ENCODE assay signal across 12 cellular contexts in the genomic region with DNA sequence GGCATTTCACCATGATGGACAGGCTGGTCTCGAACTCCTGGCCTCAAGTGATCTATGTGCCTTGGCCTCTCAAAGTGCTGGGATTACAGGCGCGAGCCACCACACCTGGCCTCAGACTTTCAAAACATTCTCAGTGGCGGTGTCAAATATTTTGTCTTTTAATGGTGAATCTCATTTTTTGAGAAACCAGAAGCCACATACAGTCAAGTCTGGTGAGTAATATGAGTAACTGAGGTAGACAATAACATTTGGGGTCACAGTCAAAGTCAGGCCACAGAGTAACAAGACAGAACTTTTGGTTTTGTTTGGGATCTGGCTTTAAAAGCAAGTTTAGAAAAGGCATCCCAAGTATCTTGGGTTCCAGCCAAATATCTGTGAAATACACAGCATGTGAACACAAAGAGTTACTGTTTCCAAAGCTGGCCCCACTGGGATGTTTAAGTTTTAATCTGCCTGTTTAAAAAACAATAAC. TPM values are rescaled to one million over a fixed set of nuclear protein-coding genes. Genes with fewer than 3 reads are reported as not detected.
DNase-seq lines count a peak whose midpoint lies in the region; ATAC-seq and TF ChIP-seq lines count a peak whose summit lies in the region.
"Had no signal": no experiment of that assay in that cellular context is flagged by ENCODE, and none has a peak within 500 bp of the region (broad histone marks: within the 10 kb centered on the region; RNA-seq: fewer than 3 reads in every experiment).

No MANE protein-coding gene starts in this region.

- H3K4me1 ChIP-seq in fibroblast of lung (ENCODE audit: control insufficient read depth, extremely low read depth, insufficient read depth, low read length): no peaks in the 10 kb centered on the region

- H3K36me3 Mint-ChIP-seq in activated T-cell treated with anti-CD3 and anti-CD28 coated beads, Interleukin-2, amount 50 U/mL, for 4 hours (ENCODE audit: insufficient read depth): peaks cover 50% of the 10 kb centered on the region
- H3K36me3 Mint-ChIP-seq in stimulated activated effector memory CD8-positive, alpha-beta T cell treated with anti-CD3 and anti-CD28 coated beads, Interleukin-12 subunit alpha, Interleukin-12 subunit beta, amount 100 ng/mL, for 72 hours: peaks cover 90% of the 10 kb centered on the region

- H3K27me3 ChIP-seq in fibroblast of lung (ENCODE audit: control insufficient read depth, insufficient read depth, low read length): no peaks in the 10 kb centered on the region

- H2AFZ ChIP-seq in fibroblast of lung (ENCODE audit: low read length): no peak overlapping the region

- H3K4me1 Mint-ChIP-seq in activated T-cell treated with anti-CD3 and anti-CD28 coated beads, Interleukin-2, amount 50 U/mL, for 4 hours (ENCODE audit: low read depth): peaks cover 91% of the 10 kb centered on the region
- peaks cover 95% of the 10 kb centered on the region for H3K4me1 Mint-ChIP-seq in stimulated activated effector memory CD8-positive, alpha-beta T cell treated with anti-CD3 and anti-CD28 coated beads, Interleukin-12 subunit alpha, Interleukin-12 subunit beta, amount 100 ng/mL, for 72 hours

- peak; percentile 75 to 78 for ATAC-seq in activated T-cell treated with anti-CD3 and anti-CD28 coated beads, Interleukin-2, amount 50 U/mL, for 4 hours
- ATAC-seq in stimulated activated effector memory CD8-positive, alpha-beta T cell treated with anti-CD3 and anti-CD28 coated beads, Interleukin-12 subunit alpha, Interleukin-12 subunit beta, amount 100 ng/mL, for 72 hours: peak; percentile 83
- ATAC-seq in left lobe of liver: no peak
- no peak for ATAC-seq in GM18498 (IDR thresholded peaks at IDR 0.05; ENCODE audit: unreplicated experiment)

- no peaks in the 10 kb centered on the region for H3K79me2 ChIP-seq in fibroblast of lung (ENCODE audit: control insufficient read depth, insufficient read depth, low read length)

- no peak overlapping the region for H3K4me3 ChIP-seq in fibroblast of lung (replicated peaks in 1 of 4; ENCODE audit: control extremely low read depth in 1 of 4, insufficient read depth in 1 of 4, low read depth in 3 of 4, low read length in 4 of 4)

- DNase-seq in activated T-cell treated with anti-CD3 and anti-CD28 coated beads, Interleukin-2, amount 50 U/mL, for 4 hours: no peak
- no peak for DNase-seq in activated T-cell treated with anti-CD3 and anti-CD28 coated beads, Interleukin-2, amount 50 U/mL, for 1 hour
- DNase-seq in SK-MEL-5 (ENCODE audit: low read depth, low spot score) (peak; percentile 91), fibroblast of lung (ENCODE audit: low read depth in 2 of 2) (peak; percentile 88 to 97), HuH-7.5 (ENCODE audit: low spot score) (no peak), left lobe of liver (ENCODE audit: low spot score) (no peak)
- DNase-seq in stimulated activated effector memory CD8-positive, alpha-beta T cell treated with anti-CD3 and anti-CD28 coated beads, Interleukin-12 subunit alpha, Interleukin-12 subunit beta, amount 100 ng/mL, for 72 hours (ENCODE audit: low spot score in 2 of 2): no peak
- DNase-seq: cerebellar nuclear complex, NCI-H2029 treated with DMSO at 0.1 percent for 48 hours had no signal

- H4K20me1 ChIP-seq in fibroblast of lung (ENCODE audit: control insufficient read depth, extremely low read depth, insufficient read depth, low read length): no peaks in the 10 kb centered on the region

- no peak overlapping the region for H3K4me3 Mint-ChIP-seq in activated T-cell treated with anti-CD3 and anti-CD28 coated beads, Interleukin-2, amount 50 U/mL, for 4 hours
- H3K4me3 Mint-ChIP-seq in stimulated activated effector memory CD8-positive, alpha-beta T cell treated with anti-CD3 and anti-CD28 coated beads, Interleukin-12 subunit alpha, Interleukin-12 subunit beta, amount 100 ng/mL, for 72 hours: peak overlapping the region; percentile 6

- in situ Hi-C loops in SK-MEL-5 (cut with HindIII; ENCODE audit: low pct_unique_long_range_greater_than_20kb, low sequenced_read_pairs): no loop called here

- TF ChIP-seq CTCF in fibroblast of lung (conservative IDR thresholded peaks at IDR 0.05 in 1 of 2, IDR thresholded peaks at IDR 0.05 in 1 of 2; ENCODE audit: low read depth in 1 of 2, low read length in 2 of 2): no peak

- peak overlapping the region; percentile 35 for H3K27ac Mint-ChIP-seq in stimulated activated effector memory CD8-positive, alpha-beta T cell treated with anti-CD3 and anti-CD28 coated beads, Interleukin-12 subunit alpha, Interleukin-12 subunit beta, amount 100 ng/mL, for 72 hours

- H3K9ac ChIP-seq in fibroblast of lung (ENCODE audit: insufficient read depth, low read length): no peak overlapping the region

- no peaks in the 10 kb centered on the region for H3K36me3 ChIP-seq in fibroblast of lung (ENCODE audit: control insufficient read depth, insufficient read depth, low read length)

- no peak overlapping the region for H3K27ac ChIP-seq in fibroblast of lung (ENCODE audit: insufficient read depth, low read length)
- H3K27ac ChIP-seq: C4-2B had no signal

- H3K9me3 ChIP-seq in fibroblast of lung (ENCODE audit: control insufficient read depth, insufficient read depth, low read depth, low read length): no peaks in the 10 kb centered on the region

- H3K9me3 Mint-ChIP-seq in activated T-cell treated with anti-CD3 and anti-CD28 coated beads, Interleukin-2, amount 50 U/mL, for 4 hours: no peaks in the 10 kb centered on the region
- H3K9me3 Mint-ChIP-seq in stimulated activated effector memory CD8-positive, alpha-beta T cell treated with anti-CD3 and anti-CD28 coated beads, Interleukin-12 subunit alpha, Interleukin-12 subunit beta, amount 100 ng/mL, for 72 hours: no peaks in the 10 kb centered on the region

- no peaks in the 10 kb centered on the region for H3K27me3 Mint-ChIP-seq in activated T-cell treated with anti-CD3 and anti-CD28 coated beads, Interleukin-2, amount 50 U/mL, for 4 hours (ENCODE audit: low read depth)

- H3K4me2 ChIP-seq in fibroblast of lung (ENCODE audit: extremely low read depth, insufficient read depth, low read length): no peak overlapping the region

RNA-seq across cellular contexts. Expression of gene TMA7B, which starts 5.6 kb away (rescaled TPM):
- total RNA-seq in activated T-cell treated with anti-CD3 and anti-CD28 coated beads, Interleukin-2, amount 50 U/mL, for 4 hours: under 1 TPM; 0.61 to 0.92 (median 0.76) TPM
- total RNA-seq in SK-MEL-5 (2014; rRNA removed; shearing (Covaris generic)): 0.08 TPM in 1 of 2 replicates, not detected in the other
- 0.19 TPM in 1 of 2 replicates, not detected in the other for polyA plus RNA-seq in SK-MEL-5 (2015; cell fraction: cytosol; rRNA removed)
- not detected in 2 replicates for polyA plus RNA-seq in SK-MEL-5 (2015; cell fraction: nucleus; rRNA removed)
- total RNA-seq in fibroblast of lung: not detected in 2 replicates
- polyA plus RNA-seq in fibroblast of lung: not detected in 2 replicates
- not detected in 2 replicates for polyA plus RNA-seq in fibroblast of lung (2012)
- polyA minus RNA-seq in fibroblast of lung (ENCODE audit: low replicate concordance): not detected in 2 replicates
- total RNA-seq in left lobe of liver: not detected
- total RNA-seq: H7 had no signal

RNA-seq across cellular contexts. Expression of gene FAM83F, which starts 40.1 kb away (rescaled TPM):
- 1 to 10 TPM; 1.4 to 2.1 (median 2.0) TPM for total RNA-seq in activated T-cell treated with anti-CD3 and anti-CD28 coated beads, Interleukin-2, amount 50 U/mL, for 4 hours
- not detected in 2 replicates for total RNA-seq in SK-MEL-5 (2014; rRNA removed; shearing (Covaris generic))
- polyA plus RNA-seq in SK-MEL-5 (2015; cell fraction: cytosol; rRNA removed): not detected in 2 replicates
- polyA plus RNA-seq in SK-MEL-5 (2015; cell fraction: nucleus; rRNA removed): not detected in 2 replicates
- total RNA-seq in fibroblast of lung (under 0.01 TPM in 1 of 2 replicates, not detected in the other), left lobe of liver (6.6 TPM)
- polyA plus RNA-seq in fibroblast of lung: 0.01 TPM in 1 of 2 replicates, not detected in the other
- polyA plus RNA-seq in fibroblast of lung (2012): not detected in 2 replicates
- not detected in 2 replicates for polyA minus RNA-seq in fibroblast of lung (ENCODE audit: low replicate concordance)

RNA-seq across cellular contexts. Expression of gene GRAP2, which starts 53.7 kb away (rescaled TPM):
- total RNA-seq in activated T-cell treated with anti-CD3 and anti-CD28 coated beads, Interleukin-2, amount 50 U/mL, for 4 hours: 10 to 100 TPM; 19.5 to 40.4 (median 26.4) TPM
- 0.67 and 2.2 TPM in 2 replicates for total RNA-seq in SK-MEL-5 (2014; rRNA removed; shearing (Covaris generic))
- 3.1 and 4.4 TPM in 2 replicates for polyA plus RNA-seq in SK-MEL-5 (2015; cell fraction: cytosol; rRNA removed)
- 2.3 and 4.8 TPM in 2 replicates for polyA plus RNA-seq in SK-MEL-5 (2015; cell fraction: nucleus; rRNA removed)
- total RNA-seq in fibroblast of lung (not detected in 2 replicates), left lobe of liver (0.55 TPM)
- polyA plus RNA-seq in fibroblast of lung: not detected in 2 replicates
- not detected in 2 replicates for polyA plus RNA-seq in fibroblast of lung (2012)
- not detected in 2 replicates for polyA minus RNA-seq in fibroblast of lung (ENCODE audit: low replicate concordance)

Comparison
In these comparisons a context has a peak if more than half of its experiments do, and no peak if none do; other contexts are left out.
1. ATAC-seq: peak in activated T-cell treated with anti-CD3 and anti-CD28 coated beads, Interleukin-2, amount 50 U/mL, for 4 hours (2 of 2) and stimulated activated effector memory CD8-positive, alpha-beta T cell treated with anti-CD3 and anti-CD28 coated beads, Interleukin-12 subunit alpha, Interleukin-12 subunit beta, amount 100 ng/mL, for 72 hours (single experiment); none in left lobe of liver (single experiment) and GM18498 (single experiment).
2. DNase-seq: peak in SK-MEL-5 (single experiment) and fibroblast of lung (2 of 2); none in activated T-cell treated with anti-CD3 and anti-CD28 coated beads, Interleukin-2, amount 50 U/mL, for 4 hours (single experiment), activated T-cell treated with anti-CD3 and anti-CD28 coated beads, Interleukin-2, amount 50 U/mL, for 1 hour (single experiment), stimulated activated effector memory CD8-positive, alpha-beta T cell treated with anti-CD3 and anti-CD28 coated beads, Interleukin-12 subunit alpha, Interleukin-12 subunit beta, amount 100 ng/mL, for 72 hours (0 of 2), HuH-7.5 (single experiment) and left lobe of liver (single experiment).